ENCODE assay signal across 23 cellular contexts in genomic region chr3:76827647-76828273, GRCh38.
"Had no signal": no experiment of that assay in that cellular context is flagged by ENCODE, and none has a peak within 500 bp of the region (broad histone marks: within the 10 kb centered on the region; RNA-seq: fewer than 3 reads in every experiment).

No MANE protein-coding gene starts in this region.

- ATAC-seq: activated naive CD4-positive, alpha-beta T cell treated with anti-CD3 and anti-CD28 coated beads, Interleukin-2, amount 50 U/mL, for 72 hours; gastroesophageal sphincter; left lobe of liver; natural killer cell; right lobe of liver had no signal

- H3K4me1 Mint-ChIP-seq: natural killer cell had no signal

- H3K4me1 ChIP-seq: gastroesophageal sphincter, parathyroid adenoma, right lobe of liver, testis had no signal

- H3K27me3 Mint-ChIP-seq: type B pancreatic cell had no signal

- FAIRE-seq: colon, endothelial cell of umbilical vein, islet of Langerhans had no signal

- H3K9ac ChIP-seq: parathyroid adenoma had no signal

- H3K9me3 Mint-ChIP-seq: brain, type B pancreatic cell had no signal

- H3K4me3 ChIP-seq: gastroesophageal sphincter, lung, right lobe of liver, testis, vagina had no signal

- H3K4me3 Mint-ChIP-seq: natural killer cell, type B pancreatic cell had no signal

- H3K36me3 ChIP-seq: gastroesophageal sphincter, neutrophil, right lobe of liver, vagina had no signal

- H3K27ac ChIP-seq: gastroesophageal sphincter, neutrophil, parathyroid adenoma, right lobe of liver, testis, vagina had no signal

- H3K27ac Mint-ChIP-seq: activated naive CD4-positive, alpha-beta T cell treated with anti-CD3 and anti-CD28 coated beads, Interleukin-2, amount 50 U/mL, for 72 hours; brain; natural killer cell; type B pancreatic cell had no signal

- H3K27me3 ChIP-seq: gastroesophageal sphincter, neutrophil, right lobe of liver, testis, vagina had no signal

- H3K36me3 Mint-ChIP-seq: brain, natural killer cell, type B pancreatic cell had no signal

- H3K9me3 ChIP-seq: gastroesophageal sphincter, neutrophil, right lobe of liver, testis, vagina had no signal

- DNase-seq: activated CD4-positive, alpha-beta T cell treated with anti-CD3 and anti-CD28 coated beads for 1 hour; activated T-cell treated with anti-CD3 and anti-CD28 coated beads, Interleukin-2, amount 50 U/mL, for 1 hour; aorta; effector memory CD4-positive, alpha-beta T cell; head of caudate nucleus; natural killer cell; right lobe of liver; stimulated activated CD4-positive, alpha-beta T cell treated with anti-CD3 and anti-CD28 coated beads, Interleukin-2, amount 100 ng/mL, for 48 hours; stimulated activated CD8-positive, alpha-beta memory T cell treated with anti-CD3 and anti-CD28 coated beads, Interleukin-4, amount 100 ng/mL, for 48 hours; stimulated activated naive CD4-positive, alpha-beta T cell; testis had no signal
